ENCODE assay signal across 1 cellular context in genomic region chr1:109791495-109792040, GRCh38.
TF ChIP-seq lines count a peak whose summit lies in the region.

No MANE protein-coding gene starts in this region.

TF ChIP-seq in HCT116, 20 proteins besides CTCF, POLR2A, EP300 and RAD21 (continued from another document):
- TF ChIP-seq ZBTB33 (IDR thresholded peaks at IDR 0.05; ENCODE audit: extremely low read depth, insufficient replicate concordance, low read length) (no peak), TCF7L2 (IDR thresholded peaks at IDR 0.05; ENCODE audit: borderline replicate concordance, extremely low read depth, insufficient read depth, insufficient read length) (no peak), ZNF274 (IDR thresholded peaks at IDR 0.05; ENCODE audit: low read depth, low read length) (no peak)
- TF ChIP-seq, protein P1, sequence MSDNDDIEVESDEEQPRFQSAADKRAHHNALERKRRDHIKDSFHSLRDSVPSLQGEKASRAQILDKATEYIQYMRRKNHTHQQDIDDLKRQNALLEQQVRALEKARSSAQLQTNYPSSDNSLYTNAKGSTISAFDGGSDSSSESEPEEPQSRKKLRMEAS (IDR thresholded peaks at IDR 0.05), result no peak
